9 cellular contexts compared by ENCODE assay signal in the genomic region with DNA sequence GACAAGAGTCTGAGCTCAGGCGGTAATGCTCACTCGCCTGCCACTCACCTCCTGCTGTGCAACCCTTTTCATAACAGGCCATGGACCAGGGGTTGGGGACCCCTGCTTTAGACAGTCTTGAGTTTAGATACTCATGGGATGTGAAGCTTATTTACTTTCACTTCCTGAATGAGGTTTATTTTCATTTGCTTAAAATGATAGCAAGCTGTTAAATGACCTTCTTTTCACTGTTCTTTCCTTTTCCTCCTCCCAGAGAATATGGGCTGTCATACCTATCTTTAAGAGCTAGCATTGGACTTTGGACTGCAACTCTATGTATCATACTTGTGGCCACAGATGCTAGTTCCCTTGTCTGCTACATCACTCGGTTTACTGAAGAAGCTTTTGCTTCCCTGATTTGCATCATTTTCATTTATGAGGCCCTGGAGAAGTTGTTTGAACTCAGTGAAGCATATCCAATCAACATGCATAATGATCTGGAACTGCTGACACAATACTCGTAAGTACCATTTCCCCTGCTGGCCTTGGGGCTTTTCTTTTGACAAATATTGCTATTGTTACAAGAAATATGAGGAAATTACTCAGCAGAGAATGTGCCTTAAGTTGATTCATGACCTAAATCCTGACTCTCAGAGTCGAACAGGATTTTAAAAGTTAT.
DNase-seq lines count a peak whose midpoint lies in the region; ATAC-seq and TF ChIP-seq lines count a peak whose summit lies in the region.
"Had no signal": no experiment of that assay in that cellular context is flagged by ENCODE, and none has a peak within 500 bp of the region (broad histone marks: within the 10 kb centered on the region; RNA-seq: fewer than 3 reads in every experiment).

No MANE protein-coding gene starts in this region.

- intact Hi-C loops in aorta (cut with DNase I): no loop called here

- H3K4me3 ChIP-seq in coronary artery (no peak overlapping the region), neural progenitor cell (no peak overlapping the region), aorta (ENCODE audit: low read length in 2 of 2) (no peak overlapping the region)
- H3K4me3 ChIP-seq: cardiac muscle cell had no signal

- no peaks in the 10 kb centered on the region for H4K20me1 ChIP-seq in neural progenitor cell (ENCODE audit: low read depth)

- H3K4me1 ChIP-seq in neural progenitor cell: no peaks in the 10 kb centered on the region
- H3K4me1 ChIP-seq in aorta (ENCODE audit: control insufficient read depth in 1 of 2, insufficient read depth in 2 of 2, low read length in 2 of 2): no peaks in the 10 kb centered on the region

- H3K27ac ChIP-seq in coronary artery (no peak overlapping the region), neural progenitor cell (no peak overlapping the region), aorta (ENCODE audit: low read depth in 1 of 2, low read length in 2 of 2) (no peak overlapping the region)
- H3K27ac ChIP-seq: cardiac muscle cell had no signal

- no peaks in the 10 kb centered on the region for H3K36me3 Mint-ChIP-seq in neural progenitor cell

- H3F3A ChIP-seq in neural progenitor cell (ENCODE audit: low read depth): no peaks in the 10 kb centered on the region

- H3K27ac Mint-ChIP-seq in neural progenitor cell: no peak overlapping the region

- no peak overlapping the region for H3K9ac ChIP-seq in neural progenitor cell

- H3K4me2 ChIP-seq in neural progenitor cell: no peak overlapping the region

- TF ChIP-seq CTCF in AG09319 (IDR thresholded peaks at IDR 0.05; ENCODE audit: low read depth, low read length) (no peak), coronary artery (IDR thresholded peaks at IDR 0.05) (no peak), neural progenitor cell (IDR thresholded peaks at IDR 0.05) (no peak)

- 45 to 48% methylated on average over 5 of the region's 5 CpGs for WGBS in aorta, 2 donors

- H3K79me2 ChIP-seq in neural progenitor cell (ENCODE audit: low read depth): no peaks in the 10 kb centered on the region

- ATAC-seq in GM18861 (IDR thresholded peaks at IDR 0.05; ENCODE audit: unreplicated experiment): peak; percentile 94
- ATAC-seq in HG03025 (IDR thresholded peaks at IDR 0.05; ENCODE audit: low FRiP score, unreplicated experiment): peak; percentile 83
- ATAC-seq in aorta (ENCODE audit: low FRiP score): no peak

- H3K4me3 Mint-ChIP-seq in neural progenitor cell: no peak overlapping the region

- H3K36me3 ChIP-seq in neural progenitor cell (no peaks in the 10 kb centered on the region), aorta (ENCODE audit: control insufficient read depth in 1 of 2, insufficient read depth in 2 of 2, low read length in 1 of 2) (no peaks in the 10 kb centered on the region)
- H3K36me3 ChIP-seq: cardiac muscle cell had no signal

- H3K9me3 ChIP-seq in neural progenitor cell (ENCODE audit: low read depth) (no peaks in the 10 kb centered on the region), aorta (ENCODE audit: control insufficient read depth, low read length) (no peaks in the 10 kb centered on the region)

- no peak overlapping the region for H2AFZ ChIP-seq in neural progenitor cell (replicated peaks)

- H3K27me3 ChIP-seq in neural progenitor cell (no peaks in the 10 kb centered on the region), aorta (ENCODE audit: control insufficient read depth in 1 of 2, insufficient read depth in 2 of 2, low read length in 1 of 2) (no peaks in the 10 kb centered on the region)
- H3K27me3 ChIP-seq: cardiac muscle cell had no signal

- DNase-seq in AG09319 (ENCODE audit: extremely low read depth, low read depth) (peak; percentile 2), NCI-H510A treated with DMSO at 0.1 percent for 48 hours (lab: John Stamatoyannopoulos, UW) (peak; percentile 80), fibroblast of gingiva (ENCODE audit: low read depth) (peak; percentile 16), coronary artery (ENCODE audit: low spot score) (no peak), neural progenitor cell (ENCODE audit: low spot score) (no peak), aorta (no peak)

- no peaks in the 10 kb centered on the region for H3K4me1 Mint-ChIP-seq in neural progenitor cell

- H3K9me3 Mint-ChIP-seq in neural progenitor cell: peaks cover 11% of the 10 kb centered on the region

- no peaks in the 10 kb centered on the region for H3K27me3 Mint-ChIP-seq in neural progenitor cell (ENCODE audit: insufficient read depth, low read depth)

Comparison
In these comparisons a context has a peak if more than half of its experiments do, and no peak if none do; other contexts are left out.
1. DNase-seq: peak in AG09319 (single experiment), NCI-H510A treated with DMSO at 0.1 percent for 48 hours (single experiment) and fibroblast of gingiva (single experiment); none in coronary artery (single experiment), neural progenitor cell (single experiment) and aorta (0 of 2).